ENCODE assay signal across 1 cellular context in the genomic region with DNA sequence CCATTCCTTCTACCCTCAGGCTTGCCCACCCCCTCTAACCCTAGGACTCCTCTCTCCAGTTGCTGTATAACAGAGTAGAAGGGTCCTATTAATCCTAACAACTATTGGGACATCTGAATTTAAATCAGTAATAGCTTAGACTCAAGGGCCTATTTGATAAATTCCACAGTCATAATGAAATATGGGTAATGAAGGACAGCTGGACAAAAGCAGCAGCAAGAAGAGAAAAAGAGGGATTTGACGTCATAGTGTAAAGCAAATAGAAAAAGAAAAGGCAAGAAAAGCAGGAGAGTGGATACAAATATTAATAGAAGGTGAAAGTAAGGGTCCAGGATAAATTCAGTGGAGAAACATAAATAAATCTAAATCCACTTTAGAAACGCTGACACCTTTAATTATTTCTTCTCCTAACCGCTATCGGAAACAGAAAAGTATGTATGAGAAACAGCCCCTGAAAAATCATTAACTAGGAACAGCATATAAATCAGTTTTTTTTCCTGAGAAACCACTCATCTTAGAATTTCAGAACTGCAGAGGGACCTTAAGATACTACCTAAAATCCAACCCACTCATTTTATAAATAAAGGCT.
TF ChIP-seq lines count a peak whose summit lies in the region.

No MANE protein-coding gene starts in this region.

TF ChIP-seq in K562, 482 proteins besides CTCF, POLR2A, EP300 and RAD21:
- TF ChIP-seq ZNF175 (CRISPR knock-in tag; IDR thresholded peaks at IDR 0.05; ENCODE audit: low read depth) (no peak), HDAC3 (IDR thresholded peaks at IDR 0.05; ENCODE audit: borderline replicate concordance, partially characterized antibody) (no peak), TCF7 (IDR thresholded peaks at IDR 0.05; ENCODE audit: borderline replicate concordance) (no peak), ZNF79 (CRISPR knock-in tag; IDR thresholded peaks at IDR 0.05; ENCODE audit: low read depth) (no peak), SREBF2 (CRISPR knock-in tag; IDR thresholded peaks at IDR 0.05) (no peak), ZNF316 (IDR thresholded peaks at IDR 0.05) (peak; percentile 75), C11orf30 (IDR thresholded peaks at IDR 0.05; ENCODE audit: low read depth) (peak; percentile 57), ARNT (IDR thresholded peaks at IDR 0.05) (no peak)
- TF ChIP-seq, protein P1, sequence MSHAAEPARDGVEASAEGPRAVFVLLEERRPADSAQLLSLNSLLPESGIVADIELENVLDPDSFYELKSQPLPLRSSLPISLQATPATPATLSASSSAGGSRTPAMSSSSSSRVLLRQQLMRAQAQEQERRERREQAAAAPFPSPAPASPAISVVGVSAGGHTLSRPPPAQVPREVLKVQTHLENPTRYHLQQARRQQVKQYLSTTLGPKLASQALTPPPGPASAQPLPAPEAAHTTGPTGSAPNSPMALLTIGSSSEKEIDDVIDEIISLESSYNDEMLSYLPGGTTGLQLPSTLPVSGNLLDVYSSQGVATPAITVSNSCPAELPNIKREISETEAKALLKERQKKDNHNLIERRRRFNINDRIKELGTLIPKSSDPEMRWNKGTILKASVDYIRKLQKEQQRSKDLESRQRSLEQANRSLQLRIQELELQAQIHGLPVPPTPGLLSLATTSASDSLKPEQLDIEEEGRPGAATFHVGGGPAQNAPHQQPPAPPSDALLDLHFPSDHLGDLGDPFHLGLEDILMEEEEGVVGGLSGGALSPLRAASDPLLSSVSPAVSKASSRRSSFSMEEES (CRISPR knock-in tag; IDR thresholded peaks at IDR 0.05) = no peak
